19 cellular contexts compared by ENCODE assay signal in the genomic region with DNA sequence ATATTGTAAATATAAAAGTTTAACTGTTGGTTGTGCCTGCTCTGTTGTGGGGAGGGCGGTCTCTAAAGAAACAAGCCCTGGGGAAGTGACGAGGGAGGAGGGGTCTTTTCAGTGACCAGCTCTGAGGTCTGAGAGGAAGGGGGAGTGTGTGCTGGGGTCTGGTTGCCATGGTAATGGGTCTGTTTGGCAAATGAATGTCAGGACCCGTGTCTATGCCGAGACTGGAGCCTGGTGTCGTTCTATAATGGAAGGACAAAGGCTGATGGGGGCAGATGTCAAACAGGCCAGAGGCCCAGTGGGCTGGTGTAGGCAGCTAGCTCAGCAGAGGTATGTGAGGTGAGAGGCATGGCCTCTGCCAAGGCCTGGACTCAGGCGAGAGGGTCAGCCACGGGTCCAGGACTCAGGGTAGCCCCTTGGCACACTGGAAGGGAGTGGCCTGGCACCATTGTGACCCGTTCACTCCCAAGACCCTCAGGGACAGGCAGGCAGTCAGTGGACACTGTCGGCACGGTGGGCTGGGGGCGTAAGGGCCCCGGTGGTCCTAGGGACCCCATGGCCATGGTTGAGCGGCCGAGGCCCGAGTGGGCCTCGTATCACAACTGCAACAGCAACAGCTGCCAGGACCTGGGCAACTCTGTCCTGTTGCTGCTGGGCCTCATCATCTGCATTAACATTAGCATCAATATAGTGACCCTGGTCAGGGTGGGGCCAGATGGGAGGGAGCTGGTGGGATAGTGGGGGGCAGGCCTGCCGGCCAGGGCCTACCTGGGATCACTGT. TPM values are rescaled to one million over a fixed set of nuclear protein-coding genes. Genes with fewer than 3 reads are reported as not detected.
"Had no signal": no experiment of that assay in that cellular context is flagged by ENCODE, and none has a peak within 500 bp of the region (broad histone marks: within the 10 kb centered on the region; RNA-seq: fewer than 3 reads in every experiment).

A gene with protein sequence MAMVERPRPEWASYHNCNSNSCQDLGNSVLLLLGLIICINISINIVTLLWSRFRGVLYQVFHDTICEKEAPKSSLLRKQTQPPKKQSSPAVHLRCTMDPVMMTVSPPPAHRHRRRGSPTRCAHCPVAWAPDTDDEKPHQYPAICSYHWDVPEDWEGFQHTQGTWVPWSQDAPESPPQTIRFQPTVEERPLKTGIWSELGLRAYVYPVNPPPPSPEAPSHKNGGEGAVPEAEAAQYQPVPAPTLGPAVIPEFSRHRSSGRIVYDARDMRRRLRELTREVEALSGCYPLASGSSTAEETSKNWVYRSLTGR (plus strand): TSS at position 492 of the 778 bp plus-strand sequence. CDS start 61 bp downstream, at position 553.

- H3K9me3 Mint-ChIP-seq: activated naive CD8-positive, alpha-beta T cell treated with anti-CD3 and anti-CD28 coated beads, Interleukin-2, amount 10 ng/mL, durations not matched to agents 7 days and 5 days; immature natural killer cell; natural killer cell; T-helper 2 cell treated with Interferon-gamma antibody and Interleukin-4, amounts not matched to agents 5 μg/mL and 100 μg/mL, for 36 hours had no signal

- H3K36me3 ChIP-seq: ovary had no signal

- H3K9me3 ChIP-seq: mucosa of descending colon, ovary, tibial nerve had no signal

- H3K27me3 Mint-ChIP-seq: activated naive CD8-positive, alpha-beta T cell treated with anti-CD3 and anti-CD28 coated beads, Interleukin-2, amount 10 ng/mL, durations not matched to agents 7 days and 5 days had no signal

- H3K27me3 ChIP-seq: cardiac muscle cell, ovary, tibial nerve had no signal

- H3K27ac ChIP-seq: cardiac muscle cell, epithelial cell of prostate, ovary, skin epidermis, tibial nerve had no signal

- H3K4me1 Mint-ChIP-seq: immature natural killer cell, natural killer cell had no signal

- H3K4me1 ChIP-seq: tibial nerve had no signal

- ATAC-seq: mucosa of descending colon, natural killer cell had no signal

- H3K36me3 Mint-ChIP-seq: activated naive CD8-positive, alpha-beta T cell treated with anti-CD3 and anti-CD28 coated beads, Interleukin-2, amount 10 ng/mL, durations not matched to agents 7 days and 5 days; immature natural killer cell; natural killer cell had no signal

- H3K27ac Mint-ChIP-seq: activated naive CD8-positive, alpha-beta T cell treated with anti-CD3 and anti-CD28 coated beads, Interleukin-2, amount 10 ng/mL, durations not matched to agents 7 days and 5 days; immature natural killer cell; natural killer cell; T-helper 2 cell treated with Interferon-gamma antibody and Interleukin-4, amounts not matched to agents 5 μg/mL and 100 μg/mL, for 36 hours had no signal

- H3K4me3 Mint-ChIP-seq: activated naive CD8-positive, alpha-beta T cell treated with anti-CD3 and anti-CD28 coated beads, Interleukin-2, amount 10 ng/mL, durations not matched to agents 7 days and 5 days; immature natural killer cell; natural killer cell; T-helper 2 cell treated with Interferon-gamma antibody and Interleukin-4, amounts not matched to agents 5 μg/mL and 100 μg/mL, for 36 hours had no signal

- DNase-seq: activated CD4-positive, alpha-beta T cell treated with anti-CD3 and anti-CD28 coated beads, Interleukin-2, amount 50 U/mL, for 4 hours; activated effector memory CD4-positive, alpha-beta T cell treated with Interleukin-2 at 50 U/mL for 16 hours; activated naive CD8-positive, alpha-beta T cell treated with anti-CD3 and anti-CD28 coated beads, Interleukin-2, amount 10 ng/mL, durations not matched to agents 7 days and 5 days; activated T-cell treated with anti-CD3 and anti-CD28 coated beads, Interleukin-2, amount 50 U/mL, for 1 hour; aorta; effector CD8-positive, alpha-beta T cell; immature natural killer cell; mucosa of descending colon; natural killer cell; ovary; SHP77 had no signal

- FAIRE-seq: colon had no signal

- H3K4me3 ChIP-seq: cardiac muscle cell, lung, mucosa of descending colon, ovary, skin epidermis, tibial nerve had no signal

RNA-seq across cellular contexts. Expression of the gene that starts here (rescaled TPM):
- total RNA-seq: activated naive CD8-positive, alpha-beta T cell treated with anti-CD3 and anti-CD28 coated beads, Interleukin-2, amount 10 ng/mL, durations not matched to agents 7 days and 5 days; aorta; cardiac muscle cell; lung; mucosa of descending colon; natural killer cell; ovary; renal cortical epithelial cell; tibial nerve had no signal
- polyA plus RNA-seq: aorta, cardiac muscle cell, immature natural killer cell, lung, ovary had no signal
